8 cellular contexts compared by ENCODE assay signal in genomic region chr1:32291145-32291707, GRCh38. TPM values are rescaled to one million over a fixed set of nuclear protein-coding genes. Genes with fewer than 3 reads are reported as not detected.
DNase-seq lines count a peak whose midpoint lies in the region; ATAC-seq, FAIRE-seq and TF ChIP-seq lines count a peak whose summit lies in the region.

No MANE protein-coding gene starts in this region.

- H3K4me3 ChIP-seq in CD4-positive, alpha-beta memory T cell (ENCODE audit: low read length in 2 of 2): peak overlapping the region; percentile 37 to 93
- H3K4me3 ChIP-seq in IMR-90 (ENCODE audit: insufficient read depth, low read depth, low read length) (peak overlapping the region; percentile 35), K562 (peak overlapping the region; percentile 96), right lobe of liver (peak overlapping the region; percentile 72 to 94 (median 91)), urinary bladder (ENCODE audit: low read depth, low read length) (peak overlapping the region; percentile 59)

- peak overlapping the region; percentile 85 for H4K91ac ChIP-seq in IMR-90 (ENCODE audit: insufficient read depth, low read depth, low read length)

- H3K4me2 ChIP-seq in IMR-90 (ENCODE audit: low read depth, low read length) (peak overlapping the region; percentile 61), K562 (ENCODE audit: insufficient read depth, low read length) (peak overlapping the region; percentile 97)

- H3K36me3 ChIP-seq in CD4-positive, alpha-beta memory T cell (ENCODE audit: insufficient read depth, low read length): peaks cover 6% of the 10 kb centered on the region
- no peaks in the 10 kb centered on the region for H3K36me3 ChIP-seq in IMR-90 (ENCODE audit: control insufficient read depth, insufficient read depth, low read length)
- H3K36me3 ChIP-seq in K562 (ENCODE audit: control insufficient read depth, insufficient read depth, low read length): peaks cover 17% of the 10 kb centered on the region; the same call in 2 of the 3 replicates
- no peaks in the 10 kb centered on the region for H3K36me3 ChIP-seq in right lobe of liver
- H3K36me3 ChIP-seq in urinary bladder (ENCODE audit: insufficient read depth): no peaks in the 10 kb centered on the region

- FAIRE-seq in K562 (lab: Jason Lieb, UNC): peak; percentile 59

- no peak for DNase-seq in CD4-positive, alpha-beta memory T cell
- peak; percentile 52 for DNase-seq in IMR-90
- DNase-seq in K562 (ENCODE audit: extremely low read depth in 1 of 4, low spot score in 3 of 4): peak in 2 of 4 experiments; percentile 60 to 73
- no peak for DNase-seq in right lobe of liver
- no peak for DNase-seq in amygdala (lab: John Stamatoyannopoulos, UW)
- no peak for DNase-seq in OCI-M2 (lab: John Stamatoyannopoulos, UW; ENCODE audit: unreplicated experiment)

- H3K14ac ChIP-seq in IMR-90 (replicated peaks; ENCODE audit: low read depth, low read length): peak overlapping the region; percentile 79

- H3K9me1 ChIP-seq in IMR-90 (ENCODE audit: insufficient read depth, low read length) (peaks cover 7% of the 10 kb centered on the region; the same call in 1 of the 2 replicates), K562 (ENCODE audit: control insufficient read depth, insufficient read depth, low read length) (peaks cover under 1% of the 10 kb centered on the region)

- in situ Hi-C loops in IMR-90 (cut with MboI; ENCODE audit: low sequenced_read_pairs) (no loop called here), K562 (cut with MboI) (no loop called here)

- H3K27me3 ChIP-seq in CD4-positive, alpha-beta memory T cell (ENCODE audit: insufficient read depth, low read length): no peaks in the 10 kb centered on the region
- H3K27me3 ChIP-seq in IMR-90 (ENCODE audit: control insufficient read depth, insufficient read depth, low read length) (no peaks in the 10 kb centered on the region), K562 (ENCODE audit: control insufficient read depth in 2 of 2, insufficient read depth in 2 of 2, low read length in 2 of 2) (no peaks in the 10 kb centered on the region), right lobe of liver (no peaks in the 10 kb centered on the region)

- H2BK120ac ChIP-seq in IMR-90 (ENCODE audit: low read depth, low read length): peak overlapping the region; percentile 73

- peak overlapping the region; percentile 77 for H3K4ac ChIP-seq in IMR-90 (ENCODE audit: low read depth, low read length)

- peak overlapping the region; percentile 40 for H3K18ac ChIP-seq in IMR-90 (ENCODE audit: low read depth, low read length)

- H4K8ac ChIP-seq in IMR-90 (ENCODE audit: low read depth in 2 of 2, low read length in 2 of 2): peak overlapping the region; percentile 98

- peaks cover 25 to 58% (median 41%) of the 10 kb centered on the region in 4 donors for H3K4me1 Mint-ChIP-seq in CD4-positive, alpha-beta memory T cell

- peak overlapping the region; percentile 54 for H2BK20ac ChIP-seq in IMR-90 (ENCODE audit: low read depth, low read length)

- 71% methylated on average over 7 of the region's 10 CpGs; no CpG with 5 or more reads in 1 of the 2 experiments for WGBS in IMR-90 (ENCODE audit: extremely low coverage in 2 of 2, insufficient read length in 1 of 2), 2 experiments
- 10% methylated on average over 9 of the region's 10 CpGs for WGBS in K562 (ENCODE audit: insufficient coverage, low coverage, missing lambda C conversion rate)
- WGBS in right lobe of liver (ENCODE audit: insufficient coverage, low coverage, low lambda C conversion rate, missing lambda C conversion rate): 29% methylated on average over 9 of the region's 10 CpGs
- WGBS in urinary bladder: 70% methylated on average over 10 of the region's 10 CpGs

- peaks cover 0 to 2% of the 10 kb centered on the region in 2 donors for H3K27me3 Mint-ChIP-seq in CD4-positive, alpha-beta memory T cell

- H2AFZ ChIP-seq in IMR-90 (replicated peaks; ENCODE audit: low read length, poor library complexity): peak overlapping the region; percentile 94
- peak overlapping the region; percentile 98 for H2AFZ ChIP-seq in K562 (ENCODE audit: low read depth, low read length)

- peak overlapping the region; percentile 80 for H3K56ac ChIP-seq in IMR-90 (ENCODE audit: extremely low read depth, insufficient read depth, low read length)

- peaks cover 16 to 40% of the 10 kb centered on the region in 2 experiments; a peak in 3 of 4 replicates for H3K79me1 ChIP-seq in IMR-90 (ENCODE audit: low read depth in 1 of 2, low read length in 2 of 2)

- peaks cover 49% of the 10 kb centered on the region for H3K79me2 ChIP-seq in K562 (ENCODE audit: control insufficient read depth, insufficient read depth, low read length)

- H2AK5ac ChIP-seq in IMR-90 (ENCODE audit: low read depth, low read length): peak overlapping the region; percentile 31; the same call in 1 of the 2 replicates

- dilution Hi-C loops in IMR-90 (cut with HindIII; ENCODE audit: low sequenced_read_pairs, unreplicated experiment): no loop called here

- intact Hi-C loops in CD4-positive, alpha-beta memory T cell (cut with micrococcal nuclease): loop anchor here (1.0 to 5.0 kb wide), 5 partner anchors 17 to 184 kb away; partner anchors contain the start of genes EIF3I, KPNA6 and TMEM234
- intact Hi-C loops in IMR-90 (cut with micrococcal nuclease) (loop anchor here (5.0 kb wide), 1 partner anchor 69 kb away; the partner anchor contains the start of genes EIF3I and TMEM234), K562 (cut with micrococcal nuclease) (no loop called here), right lobe of liver (cut with DNase I) (no loop called here)

- CTCF ChIA-PET in CD4-positive, alpha-beta memory T cell (lab: Charles Lee; ENCODE audit: partially characterized antibody): interaction anchor here (0.9 to 7.1 kb wide), 13 partner anchors 10 to 766 kb away, joined by 3 to 49 read pairs (median 6); partner anchors contain the start of genes FAM167B and LCK
- CTCF ChIA-PET in IMR-90 (lab: Yijun Ruan, JAX) (interaction anchor here (0.7 to 0.8 kb wide), 3 partner anchors 12 to 270 kb away, joined by 3 to 4 read pairs (median 3); no protein-coding TSS in a partner anchor), K562 (lab: Yijun Ruan, JAX; ENCODE audit: low intra/inter-chr PET ratio) (no interaction called here)

- ATAC-seq in IMR-90 (ENCODE audit: low read depth) (no peak), K562 (peak; percentile 34), right lobe of liver (peak in 1 of 4 donors; percentile 50), HG02981 (IDR thresholded peaks at IDR 0.05; ENCODE audit: unreplicated experiment) (no peak)

- H2AK9ac ChIP-seq in IMR-90 (replicated peaks; ENCODE audit: low read depth, low read length, poor library complexity): peak overlapping the region; percentile 48

- H3K9me3 ChIP-seq in CD4-positive, alpha-beta memory T cell (ENCODE audit: control insufficient read depth in 1 of 2, low read length in 2 of 2): no peaks in the 10 kb centered on the region
- H3K9me3 ChIP-seq in IMR-90 (ENCODE audit: control insufficient read depth, insufficient read depth, low read length) (no peaks in the 10 kb centered on the region), K562 (replicated peaks; ENCODE audit: control insufficient read depth, insufficient read depth, low read depth, low read length) (no peaks in the 10 kb centered on the region), right lobe of liver (no peaks in the 10 kb centered on the region)

- H2BK15ac ChIP-seq in IMR-90 (ENCODE audit: low read depth, low read length): peak overlapping the region; percentile 70; the same call in 2 of the 3 replicates

- TF ChIP-seq CTCF in IMR-90 (conservative IDR thresholded peaks at IDR 0.05; ENCODE audit: low read depth, low read length) (no peak), K562 (IDR thresholded peaks at IDR 0.05 in 2 of 3, conservative IDR thresholded peaks at IDR 0.05 in 1 of 3; ENCODE audit: insufficient read depth in 2 of 3, low read depth in 1 of 3, low read length in 3 of 3) (no peak), right lobe of liver (IDR thresholded peaks at IDR 0.05) (no peak)

- H4K20me1 ChIP-seq in IMR-90 (ENCODE audit: insufficient read depth, low read length) (peaks cover 13% of the 10 kb centered on the region; the same call in 1 of the 2 replicates), K562 (replicated peaks; ENCODE audit: control insufficient read depth, insufficient read depth, low read length) (peaks cover 2% of the 10 kb centered on the region; the same call in 1 of the 2 replicates)

- TF ChIP-seq EP300 in K562 (IDR thresholded peaks at IDR 0.05; ENCODE audit: low read length): no peak

- H3K27ac Mint-ChIP-seq in CD4-positive, alpha-beta memory T cell: peak overlapping the region; percentile 94 to 99 (median 96)

- H3K36me3 Mint-ChIP-seq in CD4-positive, alpha-beta memory T cell: peaks cover 8 to 26% of the 10 kb centered on the region in 2 donors

- H3K23ac ChIP-seq in IMR-90 (ENCODE audit: low read depth, low read length): no peak overlapping the region; the same call in 1 of the 2 replicates

- TF ChIP-seq RAD21 in IMR-90 (IDR thresholded peaks at IDR 0.05; ENCODE audit: low read length): no peak
- TF ChIP-seq RAD21 in K562 (CRISPR knock-in tag; conservative IDR thresholded peaks at IDR 0.05 in 1 of 2, IDR thresholded peaks at IDR 0.05 in 1 of 2): no peak

- peak overlapping the region; percentile 66 for H3K9ac ChIP-seq in IMR-90 (ENCODE audit: low read depth, low read length)
- H3K9ac ChIP-seq in K562 (ENCODE audit: insufficient read depth in 1 of 2, low read depth in 2 of 2, low read length in 2 of 2): peak overlapping the region; percentile 81 to 92

- H2BK5ac ChIP-seq in IMR-90 (ENCODE audit: low read depth, low read length, poor library complexity, severe bottlenecking): peak overlapping the region; percentile 47

- H3K9me3 Mint-ChIP-seq in CD4-positive, alpha-beta memory T cell: peaks cover 0 to 1% (median 0%) of the 10 kb centered on the region in 8 donors

- H3K4me1 ChIP-seq in CD4-positive, alpha-beta memory T cell (ENCODE audit: insufficient read depth, low read length): peaks cover 55% of the 10 kb centered on the region
- H3K4me1 ChIP-seq in IMR-90 (ENCODE audit: control insufficient read depth, insufficient read depth, low read length) (0 out of 2 replicates have a peak, but pooled peaks cover 2% of the 10 kb centered on the region), K562 (replicated peaks in 1 of 2; ENCODE audit: control insufficient read depth in 2 of 2, insufficient read depth in 2 of 2, low read length in 2 of 2) (peaks cover 14 to 21% of the 10 kb centered on the region in 2 experiments; a peak in 4 of 5 replicates), right lobe of liver (peaks cover 0 to 28% (median 5%) of the 10 kb centered on the region in 4 donors), urinary bladder (ENCODE audit: insufficient read depth) (no peaks in the 10 kb centered on the region)

- POLR2A ChIA-PET in CD4-positive, alpha-beta memory T cell (lab: Charles Lee; ENCODE audit: partially characterized antibody): interaction anchor here (0.7 to 11.3 kb wide), 37 partner anchors 9 to 278 kb away, joined by 3 to 226 read pairs (median 5); partner anchors contain the start of genes BSDC1, CCDC28B, EIF3I and FAM167B
- POLR2A ChIA-PET in IMR-90 (lab: Charles Lee; ENCODE audit: unreplicated experiment): no interaction called here
- POLR2A ChIA-PET in K562 (lab: Yijun Ruan, JAX): interaction anchor here (0.7 to 4.7 kb wide), 16 partner anchors 7 to 244 kb away, joined by 3 to 50 read pairs (median 4); partner anchors contain the start of genes IQCC and MARCKSL1

- H3K27ac ChIP-seq in CD4-positive, alpha-beta memory T cell (ENCODE audit: low read depth, low read length): peak overlapping the region; percentile 93
- H3K27ac ChIP-seq in IMR-90 (ENCODE audit: insufficient read depth, low read length) (peak overlapping the region; percentile 83), K562 (ENCODE audit: extremely low read depth, low read depth, low read length) (peak overlapping the region; percentile 96), right lobe of liver (peak overlapping the region; percentile 77 to 80 (median 79)), urinary bladder (ENCODE audit: low read depth) (peak overlapping the region; percentile 65)

- peak overlapping the region; percentile 96 to 100 (median 98) for H3K4me3 Mint-ChIP-seq in CD4-positive, alpha-beta memory T cell

- TF ChIP-seq POLR2A in IMR-90 (IDR thresholded peaks at IDR 0.05; ENCODE audit: low read depth, low read length) (no peak), K562 (conservative IDR thresholded peaks at IDR 0.05) (no peak), right lobe of liver (IDR thresholded peaks at IDR 0.05) (no peak)

- H4K5ac ChIP-seq in IMR-90 (ENCODE audit: low read depth, low read length): peak overlapping the region; percentile 73

- no TSS peak for BruUV-seq in IMR-90 (replicated peaks; lab: Mats Ljungman, UMichigan)
- BruUV-seq in K562 (replicated peaks; lab: Mats Ljungman, UMichigan): TSS peak; percentile 99

RNA-seq across cellular contexts. Expression of gene HDAC1, which starts 0.7 kb away (rescaled TPM):
- total RNA-seq in CD4-positive, alpha-beta memory T cell: 100 to 1,000 TPM; 174 to 190 TPM
- polyA plus RNA-seq in CD4-positive, alpha-beta memory T cell: 100 to 1,000 TPM; 169 to 185 TPM
- total RNA-seq in IMR-90 (2012; rRNA removed) (88.9 and 95.5 TPM in 2 replicates), K562 (2014; rRNA removed) (169 and 182 TPM in 2 replicates), K562 (2014; rRNA removed; fragmentation: Illumina TruSeq; extraction: Trizol) (193 and 197 TPM in 2 replicates), K562 (2015; rRNA removed; fragmentation: Illumina TruSeq; extraction: Trizol) (169 and 180 TPM in 2 replicates), K562 (2021) (182 and 185 TPM in 2 replicates), right lobe of liver (10 to 100 TPM; 24.0 to 40.6 (median 32.4) TPM), urinary bladder (59.7 TPM)
- polyA plus RNA-seq in IMR-90 (2012; rRNA removed) (131 and 139 TPM in 2 replicates), K562 (2011; rRNA removed) (384 and 397 TPM in 2 replicates), K562 (2014; fragmentation: Illumina TruSeq; extraction: Trizol) (213 and 224 TPM in 2 replicates), K562 (2014; fragmentation: Nextera tagmentation; extraction: Ambion mirVana) (100 to 1,000 TPM; 183 to 205 TPM), K562 (2014; rRNA removed) (210 and 239 TPM in 2 replicates), urinary bladder (73.6 TPM)
- 61.2 and 72.2 TPM in 2 replicates for polyA plus RNA-seq in IMR-90 (2012; cell fraction: cytosol; rRNA removed)
- 148 and 372 TPM in 2 replicates for polyA plus RNA-seq in IMR-90 (2012; cell fraction: nucleus; rRNA removed; ENCODE audit: low replicate concordance)
- 321 and 515 TPM in 2 replicates for total RNA-seq in K562 (2011; cell fraction: chromatin; rRNA removed; ENCODE audit: low replicate concordance)
- total RNA-seq in K562 (2011; cell fraction: nucleolus; rRNA removed): 309 and 314 TPM in 2 replicates
- total RNA-seq in K562 (2011; cell fraction: nucleoplasm; rRNA removed): 269 and 306 TPM in 2 replicates
- polyA plus RNA-seq in K562 (2011; cell fraction: cytosol; rRNA removed): 176 and 327 TPM in 2 replicates
- polyA plus RNA-seq in K562 (2011; cell fraction: nucleus; rRNA removed): 496 and 637 TPM in 2 replicates
- polyA plus RNA-seq in K562 (2012): 225 and 429 TPM in 2 replicates
- polyA minus RNA-seq in K562 (2011; rRNA and poly(A)+ RNA removed): 318 and 361 TPM in 2 replicates
- 89.8 and 90.4 TPM in 2 replicates for polyA minus RNA-seq in K562 (2011; cell fraction: cytosol; rRNA and poly(A)+ RNA removed)
- polyA minus RNA-seq in K562 (2011; cell fraction: nucleus; rRNA and poly(A)+ RNA removed): 144 and 207 TPM in 2 replicates

RNA-seq across cellular contexts. Expression of gene LCK, which starts 40.2 kb away (rescaled TPM):
- total RNA-seq in CD4-positive, alpha-beta memory T cell: 100 to 1,000 TPM; 431 to 436 TPM
- polyA plus RNA-seq in CD4-positive, alpha-beta memory T cell: 1,000 to 10,000 TPM in 1 of 2 donors, 100 to 1,000 TPM in 1; 779 to 1,233 TPM
- total RNA-seq in IMR-90 (2012; rRNA removed): not detected in 2 replicates
- not detected in 2 replicates for polyA plus RNA-seq in IMR-90 (2012; rRNA removed)
- not detected in 2 replicates for polyA plus RNA-seq in IMR-90 (2012; cell fraction: cytosol; rRNA removed)
- polyA plus RNA-seq in IMR-90 (2012; cell fraction: nucleus; rRNA removed; ENCODE audit: low replicate concordance): 0.05 TPM in 1 of 2 replicates, not detected in the other
- total RNA-seq in K562 (2011; cell fraction: chromatin; rRNA removed; ENCODE audit: low replicate concordance): not detected in 2 replicates
- not detected in 2 replicates for total RNA-seq in K562 (2011; cell fraction: nucleolus; rRNA removed)
- 0.81 TPM in 1 of 2 replicates, not detected in the other for total RNA-seq in K562 (2011; cell fraction: nucleoplasm; rRNA removed)
- 0.08 TPM in 1 of 2 replicates, not detected in the other for total RNA-seq in K562 (2014; rRNA removed)
- total RNA-seq in K562 (2014; rRNA removed; fragmentation: Illumina TruSeq; extraction: Trizol): 0.13 TPM in 1 of 2 replicates, not detected in the other
- total RNA-seq in K562 (2015; rRNA removed; fragmentation: Illumina TruSeq; extraction: Trizol): not detected in 2 replicates
- total RNA-seq in K562 (2021): 0.38 and 0.47 TPM in 2 replicates
- polyA plus RNA-seq in K562 (2011; rRNA removed): not detected in 2 replicates
- not detected in 2 replicates for polyA plus RNA-seq in K562 (2011; cell fraction: cytosol; rRNA removed)
- 0.41 TPM in 1 of 2 replicates, not detected in the other for polyA plus RNA-seq in K562 (2011; cell fraction: nucleus; rRNA removed)
- polyA plus RNA-seq in K562 (2012): not detected in 2 replicates
- 0.04 TPM in 1 of 2 replicates, not detected in the other for polyA plus RNA-seq in K562 (2014; fragmentation: Illumina TruSeq; extraction: Trizol)
- polyA plus RNA-seq in K562 (2014; fragmentation: Nextera tagmentation; extraction: Ambion mirVana): not detected
- 0.13 TPM in 1 of 2 replicates, not detected in the other for polyA plus RNA-seq in K562 (2014; rRNA removed)
- polyA minus RNA-seq in K562 (2011; rRNA and poly(A)+ RNA removed): not detected in 2 replicates
- polyA minus RNA-seq in K562 (2011; cell fraction: cytosol; rRNA and poly(A)+ RNA removed): not detected in 2 replicates
- polyA minus RNA-seq in K562 (2011; cell fraction: nucleus; rRNA and poly(A)+ RNA removed): not detected in 2 replicates
- 1 to 10 TPM in 4 of 6 experiments, under 1 TPM in 2; 0.73 to 1.7 (median 1.1) TPM for total RNA-seq in right lobe of liver
- 0.90 TPM for total RNA-seq in urinary bladder
- 2.1 TPM for polyA plus RNA-seq in urinary bladder

RNA-seq across cellular contexts. Expression of gene FAM167B, which starts 44.2 kb away (rescaled TPM):
- total RNA-seq in CD4-positive, alpha-beta memory T cell: 1 to 10 TPM in 1 of 2 experiments, under 1 TPM in 1; 0.50 to 1.2 TPM
- not detected for polyA plus RNA-seq in CD4-positive, alpha-beta memory T cell
- 0.18 TPM in 1 of 2 replicates, not detected in the other for total RNA-seq in IMR-90 (2012; rRNA removed)
- 0.53 and 0.59 TPM in 2 replicates for polyA plus RNA-seq in IMR-90 (2012; rRNA removed)
- polyA plus RNA-seq in IMR-90 (2012; cell fraction: cytosol; rRNA removed): 0.62 and 1.0 TPM in 2 replicates
- 1.8 and 3.7 TPM in 2 replicates for polyA plus RNA-seq in IMR-90 (2012; cell fraction: nucleus; rRNA removed; ENCODE audit: low replicate concordance)
- total RNA-seq in K562 (2011; cell fraction: chromatin; rRNA removed; ENCODE audit: low replicate concordance): not detected in 2 replicates
- total RNA-seq in K562 (2011; cell fraction: nucleolus; rRNA removed): 0.33 TPM in 1 of 2 replicates, not detected in the other
- total RNA-seq in K562 (2011; cell fraction: nucleoplasm; rRNA removed): not detected in 2 replicates
- not detected in 2 replicates for total RNA-seq in K562 (2014; rRNA removed)
- total RNA-seq in K562 (2014; rRNA removed; fragmentation: Illumina TruSeq; extraction: Trizol): not detected in 2 replicates
- not detected in 2 replicates for total RNA-seq in K562 (2015; rRNA removed; fragmentation: Illumina TruSeq; extraction: Trizol)
- not detected in 2 replicates for total RNA-seq in K562 (2021)
- polyA plus RNA-seq in K562 (2011; rRNA removed): not detected in 2 replicates
- not detected in 2 replicates for polyA plus RNA-seq in K562 (2011; cell fraction: cytosol; rRNA removed)
- not detected in 2 replicates for polyA plus RNA-seq in K562 (2011; cell fraction: nucleus; rRNA removed)
- not detected in 2 replicates for polyA plus RNA-seq in K562 (2012)
- polyA plus RNA-seq in K562 (2014; fragmentation: Illumina TruSeq; extraction: Trizol): not detected in 2 replicates
- not detected for polyA plus RNA-seq in K562 (2014; fragmentation: Nextera tagmentation; extraction: Ambion mirVana)
- polyA plus RNA-seq in K562 (2014; rRNA removed): not detected in 2 replicates
- polyA minus RNA-seq in K562 (2011; rRNA and poly(A)+ RNA removed): not detected in 2 replicates
- not detected in 2 replicates for polyA minus RNA-seq in K562 (2011; cell fraction: cytosol; rRNA and poly(A)+ RNA removed)
- polyA minus RNA-seq in K562 (2011; cell fraction: nucleus; rRNA and poly(A)+ RNA removed): not detected in 2 replicates
- 1 to 10 TPM; 1.3 to 9.4 (median 5.2) TPM for total RNA-seq in right lobe of liver
- 2.5 TPM for total RNA-seq in urinary bladder
- polyA plus RNA-seq in urinary bladder: 8.2 TPM

RNA-seq across cellular contexts. Expression of gene MARCKSL1, which starts 44.8 kb away (rescaled TPM):
- 10 to 100 TPM; 46.5 to 47.3 TPM for total RNA-seq in CD4-positive, alpha-beta memory T cell
- polyA plus RNA-seq in CD4-positive, alpha-beta memory T cell: 10 to 100 TPM; 74.5 to 75.9 TPM
- total RNA-seq in IMR-90 (2012; rRNA removed): 34.7 and 37.5 TPM in 2 replicates
- 199 and 218 TPM in 2 replicates for polyA plus RNA-seq in IMR-90 (2012; rRNA removed)
- polyA plus RNA-seq in IMR-90 (2012; cell fraction: cytosol; rRNA removed): 217 and 260 TPM in 2 replicates
- polyA plus RNA-seq in IMR-90 (2012; cell fraction: nucleus; rRNA removed; ENCODE audit: low replicate concordance): 68.1 and 74.1 TPM in 2 replicates
- total RNA-seq in K562 (2011; cell fraction: chromatin; rRNA removed; ENCODE audit: low replicate concordance): 19.8 and 52.7 TPM in 2 replicates
- 56.5 and 63.0 TPM in 2 replicates for total RNA-seq in K562 (2011; cell fraction: nucleolus; rRNA removed)
- total RNA-seq in K562 (2011; cell fraction: nucleoplasm; rRNA removed): 61.2 and 72.0 TPM in 2 replicates
- total RNA-seq in K562 (2014; rRNA removed): 155 and 188 TPM in 2 replicates
- total RNA-seq in K562 (2014; rRNA removed; fragmentation: Illumina TruSeq; extraction: Trizol): 85.0 and 89.5 TPM in 2 replicates
- 99.5 and 102 TPM in 2 replicates for total RNA-seq in K562 (2015; rRNA removed; fragmentation: Illumina TruSeq; extraction: Trizol)
- total RNA-seq in K562 (2021): 236 and 247 TPM in 2 replicates
- 202 and 216 TPM in 2 replicates for polyA plus RNA-seq in K562 (2011; rRNA removed)
- polyA plus RNA-seq in K562 (2011; cell fraction: cytosol; rRNA removed): 300 and 303 TPM in 2 replicates
- 63.0 and 65.4 TPM in 2 replicates for polyA plus RNA-seq in K562 (2011; cell fraction: nucleus; rRNA removed)
- polyA plus RNA-seq in K562 (2012): 99.2 and 141 TPM in 2 replicates
- polyA plus RNA-seq in K562 (2014; fragmentation: Illumina TruSeq; extraction: Trizol): 325 and 361 TPM in 2 replicates
- polyA plus RNA-seq in K562 (2014; fragmentation: Nextera tagmentation; extraction: Ambion mirVana): 10 to 100 TPM; 14.7 to 14.8 TPM
- polyA plus RNA-seq in K562 (2014; rRNA removed): 256 and 262 TPM in 2 replicates
- polyA minus RNA-seq in K562 (2011; rRNA and poly(A)+ RNA removed): 110 and 133 TPM in 2 replicates
- polyA minus RNA-seq in K562 (2011; cell fraction: cytosol; rRNA and poly(A)+ RNA removed): 77.4 and 89.7 TPM in 2 replicates
- 30.2 and 47.4 TPM in 2 replicates for polyA minus RNA-seq in K562 (2011; cell fraction: nucleus; rRNA and poly(A)+ RNA removed)
- total RNA-seq in right lobe of liver: 10 to 100 TPM in 5 of 6 experiments, 1 to 10 TPM in 1; 10.0 to 24.4 (median 14.2) TPM
- 27.9 TPM for total RNA-seq in urinary bladder
- polyA plus RNA-seq in urinary bladder: 28.5 TPM

Comparison
In these comparisons a context has a peak if more than half of its experiments do, and no peak if none do; other contexts are left out.
1. H3K4me3 ChIP-seq: peak in every context shown above with its lines; median percentile 96 in K562; 91 in right lobe of liver; 65 in CD4-positive, alpha-beta memory T cell; 59 in urinary bladder; 35 in IMR-90.
2. RNA of gene LCK, which starts 40.2 kb away (total RNA-seq): 431 to 436 TPM in CD4-positive, alpha-beta memory T cell; 0.73 to 1.7 TPM in right lobe of liver, 0.90 TPM in urinary bladder (single experiment), 0.08 to 0.81 TPM in K562 and not detected in IMR-90; every median in the first group is over 100 times any median in the second.
3. intact Hi-C loops: an anchor here in CD4-positive, alpha-beta memory T cell (1.0 to 5.0 kb wide) and IMR-90 (5.0 kb wide); none called in K562 and right lobe of liver.
4. Peak in every context shown above with its lines, with median percentiles within 50 percentile points of each other: H3K27ac ChIP-seq.